Comparison of ENCODE assay signal across 29 cellular contexts in the genomic region with DNA sequence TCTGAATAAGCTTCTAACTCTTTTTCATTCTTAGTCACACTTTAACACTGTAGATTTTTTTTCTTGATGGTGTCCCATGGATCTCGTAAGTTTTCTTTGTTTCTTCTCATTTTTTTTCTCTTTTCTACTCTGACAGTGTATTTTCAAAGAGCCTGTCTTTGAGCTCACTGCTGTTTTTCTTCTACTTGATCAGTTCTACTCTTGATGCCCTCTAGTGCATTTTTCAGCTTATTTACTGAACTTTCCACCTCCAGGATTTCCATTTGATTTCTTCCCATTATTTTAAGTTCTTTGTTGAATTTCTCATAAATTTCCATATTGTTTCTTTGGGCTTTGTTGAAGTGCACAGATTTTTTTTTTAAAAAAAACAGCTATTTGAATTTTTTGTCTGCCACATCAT.
"Had no signal": no experiment of that assay in that cellular context is flagged by ENCODE, and none has a peak within 500 bp of the region (broad histone marks: within the 10 kb centered on the region; RNA-seq: fewer than 3 reads in every experiment).

No MANE protein-coding gene starts in this region.

- H2AFZ ChIP-seq: hepatocyte had no signal

- H3K4me2 ChIP-seq: hepatocyte had no signal

- H3K4me1 ChIP-seq: colonic mucosa, esophagus muscularis mucosa, esophagus squamous epithelium, foreskin keratinocyte, gastrocnemius medialis, gastroesophageal sphincter, heart left ventricle, heart right ventricle had no signal

- ATAC-seq: effector memory CD8-positive, alpha-beta T cell; esophagus mucosa; foreskin keratinocyte; gastrocnemius medialis; gastroesophageal sphincter; heart left ventricle; heart right ventricle had no signal

- H3K4me3 ChIP-seq: colonic mucosa, coronary artery, dorsolateral prefrontal cortex, esophagus muscularis mucosa, esophagus squamous epithelium, gastrocnemius medialis, gastroesophageal sphincter, heart left ventricle, heart right ventricle, hepatocyte had no signal

- DNase-seq: colonic mucosa; cortex of kidney; dermis blood vessel endothelial cell; dorsolateral prefrontal cortex; effector CD4-positive, alpha-beta T cell; effector CD8-positive, alpha-beta T cell; effector memory CD4-positive, alpha-beta T cell; effector memory CD8-positive, alpha-beta T cell; endodermal cell; erythroblast; esophagus squamous epithelium; foreskin fibroblast; foreskin keratinocyte; foreskin melanocyte; gastrocnemius medialis; glutamatergic neuron; head of caudate nucleus; heart left ventricle; heart right ventricle had no signal

- H3K27ac ChIP-seq: colonic mucosa, coronary artery, dorsolateral prefrontal cortex, epithelial cell of prostate, esophagus muscularis mucosa, esophagus squamous epithelium, foreskin keratinocyte, gastrocnemius medialis, gastroesophageal sphincter, heart left ventricle, heart right ventricle, hepatocyte had no signal

- H3K27ac Mint-ChIP-seq: dendritic cell treated with granulocyte-macrophage colony-stimulating factor and Interleukin-4, amounts not matched to agents 40 ng/mL and 50 ng/mL, for 4 days; effector memory CD8-positive, alpha-beta T cell; endodermal cell had no signal

- H3K9me3 ChIP-seq: colonic mucosa had no signal

- H3K79me2 ChIP-seq: hepatocyte had no signal

- H3K27me3 ChIP-seq: colonic mucosa, esophagus muscularis mucosa, esophagus squamous epithelium, foreskin keratinocyte, gastrocnemius medialis, gastroesophageal sphincter, heart left ventricle, heart right ventricle, hepatocyte had no signal

- H3K36me3 ChIP-seq: colonic mucosa, esophagus muscularis mucosa, esophagus squamous epithelium, gastrocnemius medialis, gastroesophageal sphincter, heart left ventricle, heart right ventricle had no signal

- FAIRE-seq: endometrium, endothelial cell of umbilical vein, frontal cortex had no signal
